In genomic region chr6:129700666-129701065, GRCh38 we compare ENCODE assay signal across 11 cellular contexts.
"Had no signal": no experiment of that assay in that cellular context is flagged by ENCODE, and none has a peak within 500 bp of the region (broad histone marks: within the 10 kb centered on the region; RNA-seq: fewer than 3 reads in every experiment).

No MANE protein-coding gene starts in this region.

- H3K4me2 ChIP-seq: neural progenitor cell had no signal

- DNase-seq: activated naive CD4-positive, alpha-beta T cell treated with Interleukin-2 at 50 U/mL for 16 hours; aorta; dorsolateral prefrontal cortex; endodermal cell; hippocampal formation; pancreas; stimulated activated CD4-positive, alpha-beta T cell treated with anti-CD3 and anti-CD28 coated beads, Interleukin-2, amount 100 ng/mL, for 48 hours; thyroid gland had no signal

- ATAC-seq: esophagus mucosa; pancreas; stimulated activated memory B cell treated with anti-CD40 and anti-IgM and Interleukin-4, amounts not matched to agents 10 μg/mL and 1 μg/mL and 100 μg/mL, for 72 hours had no signal

- H3K27me3 ChIP-seq: dorsolateral prefrontal cortex, neural progenitor cell, pancreas, thyroid gland had no signal

- H3K9me3 ChIP-seq: pancreas, thyroid gland had no signal

- H2AFZ ChIP-seq: neural progenitor cell had no signal

- H3K36me3 ChIP-seq: neural progenitor cell, pancreas, thyroid gland had no signal

- H3K4me3 ChIP-seq: dorsolateral prefrontal cortex, neural progenitor cell, pancreas, thyroid gland had no signal

- H3K9ac ChIP-seq: neural progenitor cell had no signal

- H3K27ac ChIP-seq: dorsolateral prefrontal cortex, neural progenitor cell, pancreas, thyroid gland had no signal
